Comparison of ENCODE assay signal across 1 cellular context in the genomic region with DNA sequence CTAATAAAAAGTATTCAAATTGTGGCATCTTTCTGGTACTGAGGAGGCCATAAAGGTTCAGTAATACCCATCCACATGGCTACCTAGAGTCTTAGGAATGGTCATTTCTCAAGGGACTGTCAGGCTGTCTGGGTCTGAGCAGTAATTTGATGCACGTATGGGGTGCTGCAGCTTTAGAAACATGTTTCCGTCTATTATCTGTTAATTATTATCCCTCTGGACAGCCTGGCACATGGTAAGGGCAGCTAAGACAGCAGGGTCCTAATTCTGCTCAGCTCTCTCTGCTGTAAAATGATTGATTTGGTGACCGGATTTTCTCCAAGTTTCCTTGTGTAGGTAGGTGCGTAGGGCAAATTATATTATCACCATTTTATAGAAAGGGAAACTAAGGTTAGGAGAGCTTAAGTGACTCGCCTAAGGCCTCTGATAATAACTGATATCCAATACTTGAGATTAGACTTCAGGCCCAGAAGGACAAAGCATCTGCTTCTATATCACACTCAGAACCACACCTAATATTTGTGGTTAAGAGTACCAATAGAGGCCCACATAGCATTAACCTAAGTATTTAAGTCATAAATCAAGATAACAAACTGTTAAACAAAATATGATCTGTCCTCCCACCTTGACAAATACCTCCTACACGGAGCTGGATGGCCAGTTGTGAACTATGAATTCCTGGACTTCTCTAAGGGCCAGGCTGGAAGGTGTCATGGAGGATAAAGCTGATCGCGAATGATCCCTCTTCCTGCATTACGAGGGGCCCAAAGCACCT.
TF ChIP-seq lines count a peak whose summit lies in the region.

No MANE protein-coding gene starts in this region.

TF ChIP-seq in HCT116, 20 proteins besides CTCF, POLR2A, EP300 and RAD21 (continued from another document):
- TF ChIP-seq CEBPB (IDR thresholded peaks at IDR 0.05; ENCODE audit: low read depth): no peak
- no peak for TF ChIP-seq SP1 (IDR thresholded peaks at IDR 0.05; ENCODE audit: low read depth)
- TF ChIP-seq ELF1 (IDR thresholded peaks at IDR 0.05; ENCODE audit: borderline replicate concordance, low read depth): no peak
- TF ChIP-seq, protein P1, sequence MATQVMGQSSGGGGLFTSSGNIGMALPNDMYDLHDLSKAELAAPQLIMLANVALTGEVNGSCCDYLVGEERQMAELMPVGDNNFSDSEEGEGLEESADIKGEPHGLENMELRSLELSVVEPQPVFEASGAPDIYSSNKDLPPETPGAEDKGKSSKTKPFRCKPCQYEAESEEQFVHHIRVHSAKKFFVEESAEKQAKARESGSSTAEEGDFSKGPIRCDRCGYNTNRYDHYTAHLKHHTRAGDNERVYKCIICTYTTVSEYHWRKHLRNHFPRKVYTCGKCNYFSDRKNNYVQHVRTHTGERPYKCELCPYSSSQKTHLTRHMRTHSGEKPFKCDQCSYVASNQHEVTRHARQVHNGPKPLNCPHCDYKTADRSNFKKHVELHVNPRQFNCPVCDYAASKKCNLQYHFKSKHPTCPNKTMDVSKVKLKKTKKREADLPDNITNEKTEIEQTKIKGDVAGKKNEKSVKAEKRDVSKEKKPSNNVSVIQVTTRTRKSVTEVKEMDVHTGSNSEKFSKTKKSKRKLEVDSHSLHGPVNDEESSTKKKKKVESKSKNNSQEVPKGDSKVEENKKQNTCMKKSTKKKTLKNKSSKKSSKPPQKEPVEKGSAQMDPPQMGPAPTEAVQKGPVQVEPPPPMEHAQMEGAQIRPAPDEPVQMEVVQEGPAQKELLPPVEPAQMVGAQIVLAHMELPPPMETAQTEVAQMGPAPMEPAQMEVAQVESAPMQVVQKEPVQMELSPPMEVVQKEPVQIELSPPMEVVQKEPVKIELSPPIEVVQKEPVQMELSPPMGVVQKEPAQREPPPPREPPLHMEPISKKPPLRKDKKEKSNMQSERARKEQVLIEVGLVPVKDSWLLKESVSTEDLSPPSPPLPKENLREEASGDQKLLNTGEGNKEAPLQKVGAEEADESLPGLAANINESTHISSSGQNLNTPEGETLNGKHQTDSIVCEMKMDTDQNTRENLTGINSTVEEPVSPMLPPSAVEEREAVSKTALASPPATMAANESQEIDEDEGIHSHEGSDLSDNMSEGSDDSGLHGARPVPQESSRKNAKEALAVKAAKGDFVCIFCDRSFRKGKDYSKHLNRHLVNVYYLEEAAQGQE (IDR thresholded peaks at IDR 0.05; ENCODE audit: low read depth): no peak
- no peak for TF ChIP-seq POLR2AphosphoS5 (IDR thresholded peaks at IDR 0.05; ENCODE audit: low read depth, low read length)
- TF ChIP-seq, protein P2, sequence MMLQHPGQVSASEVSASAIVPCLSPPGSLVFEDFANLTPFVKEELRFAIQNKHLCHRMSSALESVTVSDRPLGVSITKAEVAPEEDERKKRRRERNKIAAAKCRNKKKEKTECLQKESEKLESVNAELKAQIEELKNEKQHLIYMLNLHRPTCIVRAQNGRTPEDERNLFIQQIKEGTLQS (IDR thresholded peaks at IDR 0.05): no peak
- TF ChIP-seq FOSL1 (IDR thresholded peaks at IDR 0.05; ENCODE audit: low read depth): no peak
- no peak for TF ChIP-seq EZH2phosphoT487 (IDR thresholded peaks at IDR 0.05; ENCODE audit: borderline replicate concordance)
